Comparison of ENCODE assay signal across 8 cellular contexts in genomic region chr2:27705851-27706622, GRCh38. TPM values are rescaled to one million over a fixed set of nuclear protein-coding genes. Genes with fewer than 3 reads are reported as not detected.
DNase-seq lines count a peak whose midpoint lies in the region; ATAC-seq, FAIRE-seq and TF ChIP-seq lines count a peak whose summit lies in the region.

No MANE protein-coding gene starts in this region.

- peaks cover 24% of the 10 kb centered on the region for H3K4me1 Mint-ChIP-seq in stimulated activated naive CD8-positive, alpha-beta T cell treated with anti-CD3 and anti-CD28 coated beads, Interleukin-15, amount 100 ng/mL, for 72 hours
- H3K4me1 Mint-ChIP-seq in astrocyte (ENCODE audit: low read depth, unreplicated experiment), result peaks cover 33% of the 10 kb centered on the region

- peak overlapping the region; percentile 9 for H2AFZ ChIP-seq in astrocyte (ENCODE audit: low read depth, low read length)

- TF ChIP-seq CTCF in astrocyte (IDR thresholded peaks at IDR 0.05; ENCODE audit: insufficient read depth, low read depth, low read length) (no peak), tibial artery (IDR thresholded peaks at IDR 0.05) (no peak)

- no peak overlapping the region for H3K4me3 ChIP-seq in astrocyte (ENCODE audit: insufficient read depth, low read depth, low read length)
- H3K4me3 ChIP-seq in tibial artery, result no peak overlapping the region

- H3K9me3 ChIP-seq in astrocyte (ENCODE audit: insufficient read depth, low read depth, low read length), result no peaks in the 10 kb centered on the region
- no peaks in the 10 kb centered on the region for H3K9me3 ChIP-seq in tibial artery

- H3K36me3 Mint-ChIP-seq in astrocyte (ENCODE audit: low read depth, unreplicated experiment), result no peaks in the 10 kb centered on the region

- H3K27ac ChIP-seq in astrocyte (ENCODE audit: low read depth, low read length), result peak overlapping the region; percentile 96
- peak overlapping the region; percentile 94 to 97 for H3K27ac ChIP-seq in tibial artery

- H3K4me2 ChIP-seq in astrocyte (ENCODE audit: low read length), result peak overlapping the region; percentile 69

- intact Hi-C loops in left colon (cut with DNase I, micrococcal nuclease), result loop anchor here in 1 of 2 donors (5.0 kb wide), 1 partner anchor 746 kb away; no protein-coding TSS in a partner anchor
- intact Hi-C loops in tibial artery (cut with DNase I; ENCODE audit: low total_unique reads), result loop anchor here (2.0 to 5.0 kb wide), 2 partner anchors 687 to 926 kb away; partner anchors contain the start of gene FOSL2

- peak; percentile 89 for ATAC-seq in stimulated activated naive CD8-positive, alpha-beta T cell treated with anti-CD3 and anti-CD28 coated beads, Interleukin-15, Interleukin-2, amounts not matched to agents 100 U/mL and 50 U/mL, for 24 hours
- no peak for ATAC-seq in stimulated activated naive CD8-positive, alpha-beta T cell treated with anti-CD3 and anti-CD28 coated beads, Interleukin-15, amount 100 ng/mL, for 72 hours
- ATAC-seq in left colon (peak; percentile 91), HG02981 (IDR thresholded peaks at IDR 0.05; ENCODE audit: unreplicated experiment) (no peak), GM19467 (IDR thresholded peaks at IDR 0.05; ENCODE audit: unreplicated experiment) (no peak)

- H3K79me2 ChIP-seq in astrocyte (ENCODE audit: insufficient read depth, low read length), result no peaks in the 10 kb centered on the region

- no peak overlapping the region for H3K4me3 Mint-ChIP-seq in stimulated activated naive CD8-positive, alpha-beta T cell treated with anti-CD3 and anti-CD28 coated beads, Interleukin-15, amount 100 ng/mL, for 72 hours
- H3K4me3 Mint-ChIP-seq in astrocyte (ENCODE audit: unreplicated experiment), result no peak overlapping the region

- no peaks in the 10 kb centered on the region for H3K9me3 Mint-ChIP-seq in stimulated activated naive CD8-positive, alpha-beta T cell treated with anti-CD3 and anti-CD28 coated beads, Interleukin-15, amount 100 ng/mL, for 72 hours
- no peaks in the 10 kb centered on the region for H3K9me3 Mint-ChIP-seq in astrocyte (ENCODE audit: unreplicated experiment)

- H3K27me3 ChIP-seq in astrocyte (ENCODE audit: insufficient read depth, low read length) (no peaks in the 10 kb centered on the region), tibial artery (no peaks in the 10 kb centered on the region)

- H3K36me3 ChIP-seq in astrocyte (ENCODE audit: insufficient read depth, low read length) (no peaks in the 10 kb centered on the region), tibial artery (no peaks in the 10 kb centered on the region)

- H4K20me1 ChIP-seq in astrocyte (ENCODE audit: insufficient read depth, low read length), result no peaks in the 10 kb centered on the region

- H3K27ac Mint-ChIP-seq in stimulated activated naive CD8-positive, alpha-beta T cell treated with anti-CD3 and anti-CD28 coated beads, Interleukin-15, amount 100 ng/mL, for 72 hours, result no peak overlapping the region
- H3K27ac Mint-ChIP-seq in astrocyte (ENCODE audit: unreplicated experiment), result peak overlapping the region; percentile 97

- H3K9ac ChIP-seq in astrocyte (ENCODE audit: low read length), result peak overlapping the region; percentile 77

- H3K4me1 ChIP-seq in astrocyte (ENCODE audit: insufficient read depth, low read length) (peaks cover 40% of the 10 kb centered on the region), tibial artery (peaks cover 4 to 76% (median 50%) of the 10 kb centered on the region in 4 donors)

- FAIRE-seq in astrocyte (lab: Jason Lieb, UNC), result peak; percentile 55

- DNase-seq in stimulated activated naive CD8-positive, alpha-beta T cell treated with anti-CD3 and anti-CD28 coated beads, Interleukin-15, Interleukin-2, amounts not matched to agents 100 U/mL and 50 U/mL, for 24 hours, result no peak
- no peak for DNase-seq in stimulated activated naive CD8-positive, alpha-beta T cell treated with anti-CD3 and anti-CD28 coated beads, Interleukin-15, amount 100 ng/mL, for 72 hours
- DNase-seq in astrocyte (ENCODE audit: low read depth), result peak; percentile 100
- peak; percentile 57 to 78 for DNase-seq in left colon
- DNase-seq in tibial artery, result peak; percentile 91 to 97
- DNase-seq in D341Med (ENCODE audit: low spot score), result no peak

- no peaks in the 10 kb centered on the region for H3K27me3 Mint-ChIP-seq in stimulated activated naive CD8-positive, alpha-beta T cell treated with anti-CD3 and anti-CD28 coated beads, Interleukin-15, amount 100 ng/mL, for 72 hours
- H3K27me3 Mint-ChIP-seq in astrocyte (ENCODE audit: low read depth, unreplicated experiment), result no peaks in the 10 kb centered on the region

RNA-seq across cellular contexts. Expression of gene SLC4A1AP, which starts 42.3 kb away (rescaled TPM):
- total RNA-seq in astrocyte, result 20.9 and 21.3 TPM in 2 replicates
- total RNA-seq in left colon, result 10 to 100 TPM; 14.9 to 16.6 TPM

RNA-seq across cellular contexts. Expression of gene SUPT7L, which starts 42.6 kb away (rescaled TPM):
- total RNA-seq in astrocyte (25.9 and 27.8 TPM in 2 replicates), left colon (10 to 100 TPM; 22.3 to 23.1 TPM)

Comparison
In these comparisons a context has a peak if more than half of its experiments do, and no peak if none do; other contexts are left out.
1. ATAC-seq: peak in stimulated activated naive CD8-positive, alpha-beta T cell treated with anti-CD3 and anti-CD28 coated beads, Interleukin-15, Interleukin-2, amounts not matched to agents 100 U/mL and 50 U/mL, for 24 hours (single experiment) and left colon (single experiment); none in stimulated activated naive CD8-positive, alpha-beta T cell treated with anti-CD3 and anti-CD28 coated beads, Interleukin-15, amount 100 ng/mL, for 72 hours (single experiment), HG02981 (single experiment) and GM19467 (single experiment).
2. DNase-seq: peak in astrocyte (single experiment), left colon (2 of 2) and tibial artery (2 of 2); none in stimulated activated naive CD8-positive, alpha-beta T cell treated with anti-CD3 and anti-CD28 coated beads, Interleukin-15, Interleukin-2, amounts not matched to agents 100 U/mL and 50 U/mL, for 24 hours (single experiment), stimulated activated naive CD8-positive, alpha-beta T cell treated with anti-CD3 and anti-CD28 coated beads, Interleukin-15, amount 100 ng/mL, for 72 hours (0 of 2) and D341Med (single experiment).